Comparison of ENCODE assay signal across 10 cellular contexts in genomic region chr6:80163754-80164187, GRCh38. TPM values are rescaled to one million over a fixed set of nuclear protein-coding genes. Genes with fewer than 3 reads are reported as not detected.
DNase-seq lines count a peak whose midpoint lies in the region; ATAC-seq and TF ChIP-seq lines count a peak whose summit lies in the region.
"Had no signal": no experiment of that assay in that cellular context is flagged by ENCODE, and none has a peak within 500 bp of the region (broad histone marks: within the 10 kb centered on the region; RNA-seq: fewer than 3 reads in every experiment).

No MANE protein-coding gene starts in this region.

- no peaks in the 10 kb centered on the region for H3K79me2 ChIP-seq in OCI-LY7 (ENCODE audit: insufficient read depth, low read depth, low read length)

- peak; percentile 79 for ATAC-seq in GM18909 (IDR thresholded peaks at IDR 0.05; ENCODE audit: poor library complexity, unreplicated experiment)
- peak; percentile 49 for ATAC-seq in HG03064 (IDR thresholded peaks at IDR 0.05; ENCODE audit: low read depth, unreplicated experiment)
- peak; percentile 95 for ATAC-seq in foreskin keratinocyte

- no peak overlapping the region for H3K27ac Mint-ChIP-seq in activated T-helper 2 cell treated with anti-CD3 and anti-CD28 coated beads, Interferon-gamma antibody, Interleukin-2, Interleukin-4, amounts not matched to agents 10 μg/mL and 5 μg/mL and 100 μg/mL, durations not matched to agents 14 hours and 24 hours and 36 hours

- H3K9me2 ChIP-seq in OCI-LY7 (ENCODE audit: insufficient read depth, low read length): no peaks in the 10 kb centered on the region

- H4K20me1 ChIP-seq in OCI-LY7 (ENCODE audit: insufficient read depth, low read length): no peaks in the 10 kb centered on the region

- no peaks in the 10 kb centered on the region for H3K9me3 ChIP-seq in OCI-LY7 (ENCODE audit: low read length)
- no peaks in the 10 kb centered on the region for H3K9me3 ChIP-seq in spleen
- H3K9me3 ChIP-seq: heart left ventricle, thoracic aorta had no signal

- DNase-seq in AG20443 (ENCODE audit: low spot score) (peak; percentile 63), OCI-LY7 (ENCODE audit: low spot score) (peak; percentile 29), foreskin keratinocyte (peak; percentile 70 to 90), ureter (ENCODE audit: low spot score) (no peak), spleen (no peak)
- no peak for DNase-seq in activated T-helper 2 cell treated with anti-CD3 and anti-CD28 coated beads, Interferon-gamma antibody, Interleukin-2, Interleukin-4, amounts not matched to agents 10 μg/mL and 5 μg/mL and 100 μg/mL, durations not matched to agents 14 hours and 24 hours and 36 hours (ENCODE audit: low spot score)
- DNase-seq: heart left ventricle had no signal

- H3K4me1 ChIP-seq in OCI-LY7 (ENCODE audit: insufficient read depth, low read length, poor library complexity, severe bottlenecking): no peaks in the 10 kb centered on the region
- peaks cover 13% of the 10 kb centered on the region for H3K4me1 ChIP-seq in foreskin keratinocyte
- peaks cover 0 to 22% (median 0%) of the 10 kb centered on the region in 6 donors for H3K4me1 ChIP-seq in spleen

- TF ChIP-seq CTCF in OCI-LY7 (conservative IDR thresholded peaks at IDR 0.05; ENCODE audit: low read length): no peak
- no peak for TF ChIP-seq CTCF in foreskin keratinocyte (conservative IDR thresholded peaks at IDR 0.05)
- no peak for TF ChIP-seq CTCF in spleen (IDR thresholded peaks at IDR 0.05 in 8 of 11, conservative IDR thresholded peaks at IDR 0.05 in 3 of 11)

- H3K27ac ChIP-seq in OCI-LY7 (ENCODE audit: low read depth, low read length, poor library complexity, severe bottlenecking) (no peak overlapping the region), foreskin keratinocyte (peak overlapping the region; percentile 79), spleen (peak overlapping the region in 1 of 8 donors; percentile 18)
- H3K27ac ChIP-seq: heart left ventricle, thoracic aorta had no signal

- H3K36me3 ChIP-seq in OCI-LY7 (ENCODE audit: insufficient read depth, low read length) (no peaks in the 10 kb centered on the region), spleen (peaks cover 0 to 14% (median 2%) of the 10 kb centered on the region in 6 donors)
- H3K36me3 ChIP-seq: thoracic aorta had no signal

- no peak for TF ChIP-seq POLR2A in spleen (IDR thresholded peaks at IDR 0.05)

- peaks cover 7% of the 10 kb centered on the region for H3K4me1 Mint-ChIP-seq in activated T-helper 2 cell treated with anti-CD3 and anti-CD28 coated beads, Interferon-gamma antibody, Interleukin-2, Interleukin-4, amounts not matched to agents 10 μg/mL and 5 μg/mL and 100 μg/mL, durations not matched to agents 14 hours and 24 hours and 36 hours (ENCODE audit: low read depth)

- H2AFZ ChIP-seq in OCI-LY7 (ENCODE audit: low read length): no peak overlapping the region

- no peaks in the 10 kb centered on the region for H3K9me3 Mint-ChIP-seq in activated T-helper 2 cell treated with anti-CD3 and anti-CD28 coated beads, Interferon-gamma antibody, Interleukin-2, Interleukin-4, amounts not matched to agents 10 μg/mL and 5 μg/mL and 100 μg/mL, durations not matched to agents 14 hours and 24 hours and 36 hours

- POLR2A ChIA-PET in OCI-LY7 (lab: Charles Lee): no interaction called here

- H3K4me3 ChIP-seq in OCI-LY7 (ENCODE audit: low read depth, low read length, poor library complexity, severe bottlenecking) (no peak overlapping the region), spleen (no peak overlapping the region)
- H3K4me3 ChIP-seq: heart left ventricle, thoracic aorta had no signal

- CTCF ChIA-PET in OCI-LY7 (lab: Charles Lee; ENCODE audit: unreplicated experiment): no interaction called here

- no peak overlapping the region for H3K4me3 Mint-ChIP-seq in activated T-helper 2 cell treated with anti-CD3 and anti-CD28 coated beads, Interferon-gamma antibody, Interleukin-2, Interleukin-4, amounts not matched to agents 10 μg/mL and 5 μg/mL and 100 μg/mL, durations not matched to agents 14 hours and 24 hours and 36 hours (ENCODE audit: low read depth)

- H3K27me3 Mint-ChIP-seq in activated T-helper 2 cell treated with anti-CD3 and anti-CD28 coated beads, Interferon-gamma antibody, Interleukin-2, Interleukin-4, amounts not matched to agents 10 μg/mL and 5 μg/mL and 100 μg/mL, durations not matched to agents 14 hours and 24 hours and 36 hours (ENCODE audit: low read depth): no peaks in the 10 kb centered on the region

- intact Hi-C loops in OCI-LY7 (cut with micrococcal nuclease; ENCODE audit: unreplicated experiment): no loop called here
- intact Hi-C loops in activated T-helper 2 cell treated with anti-CD3 and anti-CD28 coated beads, Interferon-gamma antibody, Interleukin-2, Interleukin-4, amounts not matched to agents 10 μg/mL and 5 μg/mL and 100 μg/mL, durations not matched to agents 14 hours and 24 hours and 36 hours (cut with micrococcal nuclease): loop anchor here (10.0 kb wide), 1 partner anchor 1591 kb away; the partner anchor contains the start of gene TENT5A
- intact Hi-C loops in spleen (cut with DNase I; ENCODE audit: low total_unique reads): no loop called here

- no peak overlapping the region; the same call in 1 of the 2 replicates for H3K4me2 ChIP-seq in OCI-LY7 (ENCODE audit: low read length)

- no TSS peak for BruUV-seq in OCI-LY7 (replicated peaks; lab: Mats Ljungman, UMichigan)

- H3K27me3 ChIP-seq in foreskin keratinocyte (no peaks in the 10 kb centered on the region), spleen (replicated peaks in 1 of 7) (no peaks in the 10 kb centered on the region)
- H3K27me3 ChIP-seq: heart left ventricle had no signal

- no peaks in the 10 kb centered on the region for H3K36me3 Mint-ChIP-seq in activated T-helper 2 cell treated with anti-CD3 and anti-CD28 coated beads, Interferon-gamma antibody, Interleukin-2, Interleukin-4, amounts not matched to agents 10 μg/mL and 5 μg/mL and 100 μg/mL, durations not matched to agents 14 hours and 24 hours and 36 hours (ENCODE audit: low read depth)

- WGBS in spleen, 5 donors: 24 to 51% (median 33%) methylated on average over 3 of the region's 3 CpGs

RNA-seq across cellular contexts. Expression of gene BCKDHB, which starts 57.3 kb away (rescaled TPM):
- 25.0 and 30.3 TPM in 2 replicates for total RNA-seq in OCI-LY7 (2014; rRNA removed; shearing (Covaris generic))
- total RNA-seq in OCI-LY7 (2022): 25.7 and 31.7 TPM in 2 replicates
- total RNA-seq in foreskin keratinocyte: 8.0 and 9.1 TPM in 2 replicates
- polyA plus RNA-seq in foreskin keratinocyte: 5.6 and 5.7 TPM in 2 replicates
- 35.6 TPM for total RNA-seq in ureter
- total RNA-seq in activated T-helper 2 cell treated with anti-CD3 and anti-CD28 coated beads, Interferon-gamma antibody, Interleukin-2, Interleukin-4, amounts not matched to agents 10 μg/mL and 5 μg/mL and 100 μg/mL, durations not matched to agents 14 hours and 24 hours and 36 hours: 17.5 and 18.5 TPM in 2 replicates
- 10 to 100 TPM in 6 of 7 donors, 1 to 10 TPM in 1; 9.8 to 16.4 (median 11.3) TPM for total RNA-seq in spleen
- polyA plus RNA-seq in spleen: 1 to 10 TPM; 6.3 to 7.9 (median 7.2) TPM

Comparison
In these comparisons a context has a peak if more than half of its experiments do, and no peak if none do; other contexts are left out.
1. DNase-seq: peak in AG20443 (single experiment), OCI-LY7 (single experiment) and foreskin keratinocyte (2 of 2); none in ureter (single experiment), activated T-helper 2 cell treated with anti-CD3 and anti-CD28 coated beads, Interferon-gamma antibody, Interleukin-2, Interleukin-4, amounts not matched to agents 10 μg/mL and 5 μg/mL and 100 μg/mL, durations not matched to agents 14 hours and 24 hours and 36 hours (single experiment) and spleen (single experiment).
2. Peak in every context shown above with its lines, with median percentiles within 50 percentile points of each other: ATAC-seq.